Comparison of ENCODE assay signal across 25 cellular contexts in genomic region chr12:4240161-4240783, GRCh38.
"Had no signal": no experiment of that assay in that cellular context is flagged by ENCODE, and none has a peak within 500 bp of the region (broad histone marks: within the 10 kb centered on the region; RNA-seq: fewer than 3 reads in every experiment).

No MANE protein-coding gene starts in this region.

- H3K27ac Mint-ChIP-seq: activated naive CD4-positive, alpha-beta T cell treated with anti-CD3 and anti-CD28 coated beads, Interleukin-2, amount 10 ng/mL, durations not matched to agents 7 days and 5 days; activated T-helper 1 cell treated with anti-CD3 and anti-CD28 coated beads, Interleukin-12 subunit alpha, Interleukin-12 subunit beta, Interleukin-2, Interleukin-4 antibody, amounts not matched to agents 30 ng/mL and 10 ng/mL and 1 ng/mL, durations not matched to agents 14 hours and 24 hours and 36 hours; mesothelial cell of epicardium; naive thymus-derived CD4-positive, alpha-beta T cell had no signal

- H2AFZ ChIP-seq: hepatocyte, parathyroid adenoma had no signal

- H3K36me3 Mint-ChIP-seq: brain had no signal

- H3K36me3 ChIP-seq: ascending aorta, gastroesophageal sphincter, right atrium auricular region, tibial nerve had no signal

- H3K27me3 ChIP-seq: ascending aorta, hepatocyte, right atrium auricular region, tibial nerve had no signal

- H3K4me3 Mint-ChIP-seq: activated naive CD4-positive, alpha-beta T cell treated with anti-CD3 and anti-CD28 coated beads, Interleukin-2, amount 10 ng/mL, durations not matched to agents 7 days and 5 days; activated naive CD8-positive, alpha-beta T cell treated with anti-CD3 and anti-CD28 coated beads, Interleukin-2, amount 10 ng/mL, durations not matched to agents 7 days and 5 days; activated T-helper 1 cell treated with anti-CD3 and anti-CD28 coated beads, Interleukin-12 subunit alpha, Interleukin-12 subunit beta, Interleukin-2, Interleukin-4 antibody, amounts not matched to agents 30 ng/mL and 10 ng/mL and 1 ng/mL, durations not matched to agents 14 hours and 24 hours and 36 hours; brain; mesothelial cell of epicardium; naive thymus-derived CD4-positive, alpha-beta T cell; T-helper 2 cell treated with Interferon-gamma antibody and Interleukin-4, amounts not matched to agents 5 μg/mL and 100 μg/mL, for 36 hours had no signal

- H3K27ac ChIP-seq: ascending aorta, gastroesophageal sphincter, hepatocyte, parathyroid adenoma, right atrium auricular region, tibial nerve, VCaP had no signal

- H3K4me2 ChIP-seq: hepatocyte had no signal

- DNase-seq: activated CD4-positive, alpha-beta T cell treated with anti-CD3 and anti-CD28 coated beads for 48 hours; activated CD4-positive, alpha-beta T cell treated with anti-CD3 and anti-CD28 coated beads, Interleukin-2, amount 50 U/mL, for 48 hours; activated CD8-positive, alpha-beta memory T cell treated with anti-CD3 and anti-CD28 coated beads, Interleukin-2, amount 50 U/mL, for 4 hours; activated gamma-delta T cell; activated naive CD4-positive, alpha-beta T cell treated with anti-CD3 and anti-CD28 coated beads, Interleukin-2, amount 10 ng/mL, durations not matched to agents 7 days and 5 days; activated naive CD8-positive, alpha-beta T cell treated with anti-CD3 and anti-CD28 coated beads, Interleukin-2, amount 10 ng/mL, durations not matched to agents 7 days and 5 days; activated T-cell treated with anti-CD3 and anti-CD28 coated beads, Interleukin-2, amount 50 U/mL, for 1 hour; cortex of kidney; effector CD4-positive, alpha-beta T cell; left cardiac atrium; naive thymus-derived CD4-positive, alpha-beta T cell; occipital lobe; stimulated activated naive CD4-positive, alpha-beta T cell treated with Interleukin-2 at 50 U/mL for 16 hours; T-helper 1 cell had no signal

- H3K4me1 ChIP-seq: ascending aorta, gastroesophageal sphincter, parathyroid adenoma, right atrium auricular region, tibial nerve had no signal

- ATAC-seq: gastroesophageal sphincter; left cardiac atrium; naive thymus-derived CD4-positive, alpha-beta T cell had no signal

- H3K4me3 ChIP-seq: ascending aorta, gastroesophageal sphincter, hepatocyte, right atrium auricular region, tibial nerve had no signal

- H3K9ac ChIP-seq: parathyroid adenoma had no signal
